ENCODE assay signal across 17 cellular contexts in the genomic region with DNA sequence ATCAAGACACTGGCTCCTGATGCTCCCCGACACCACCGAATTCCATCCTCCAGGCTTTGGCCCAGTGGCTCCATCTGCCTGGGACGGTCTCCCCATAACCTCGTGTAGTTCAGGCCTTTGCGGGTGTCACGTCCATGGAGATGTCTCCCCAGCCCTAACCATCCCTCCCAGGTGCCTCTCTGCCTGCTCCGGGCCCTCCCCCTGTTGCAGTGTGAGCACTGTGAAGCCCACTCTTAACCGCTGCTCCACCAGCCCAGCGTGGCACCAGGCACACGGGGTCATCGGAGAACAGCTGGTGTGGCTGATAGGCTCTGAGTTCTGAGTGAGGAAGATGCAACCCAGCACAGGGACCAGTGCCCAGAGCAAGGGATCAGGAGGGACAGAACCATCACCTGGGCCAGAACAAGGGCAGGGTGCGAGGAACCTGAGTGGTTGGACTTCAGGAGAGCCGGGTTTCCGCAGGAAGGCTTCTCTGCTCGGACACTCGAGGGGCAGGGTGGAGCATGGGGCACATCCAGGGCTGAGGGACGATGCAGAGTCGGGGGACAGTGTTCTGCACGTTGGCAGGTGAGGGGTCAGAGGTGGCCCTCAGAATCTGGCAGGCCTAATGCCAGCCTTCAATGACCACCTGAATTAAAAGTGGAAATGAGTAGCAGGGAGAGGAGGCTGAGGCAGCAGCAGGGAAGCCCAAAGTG. TPM values are rescaled to one million over a fixed set of nuclear protein-coding genes. Genes with fewer than 3 reads are reported as not detected.
DNase-seq lines count a peak whose midpoint lies in the region; ATAC-seq, FAIRE-seq and TF ChIP-seq lines count a peak whose summit lies in the region.
"Had no signal": no experiment of that assay in that cellular context is flagged by ENCODE, and none has a peak within 500 bp of the region (broad histone marks: within the 10 kb centered on the region; RNA-seq: fewer than 3 reads in every experiment).

No MANE protein-coding gene starts in this region.

- DNase-seq in CD8-positive, alpha-beta T cell = no peak
- DNase-seq in K562 (ENCODE audit: extremely low read depth in 1 of 4, low spot score in 3 of 4) = no peak
- no peak for DNase-seq in neuronal stem cell (ENCODE audit: low spot score)
- DNase-seq in kidney glomerular epithelial cell (lab: John Stamatoyannopoulos, UW) = no peak
- DNase-seq in stimulated activated CD4-positive, alpha-beta T cell treated with anti-CD3 and anti-CD28 coated beads, Interleukin-15, amount 100 ng/mL, for 24 hours = no peak
- DNase-seq: activated CD4-positive, alpha-beta T cell treated with anti-CD3 and anti-CD28 coated beads for 4 hours; activated naive CD4-positive, alpha-beta T cell treated with Interleukin-2 at 50 U/mL for 16 hours; cerebellar nuclear complex; erythroblast; GF-D8; head of caudate nucleus; sigmoid colon had no signal

- no peak overlapping the region for H2BK120ac ChIP-seq in neuronal stem cell (ENCODE audit: low read depth, low read length)

- peaks cover 45% of the 10 kb centered on the region for H3K4me1 Mint-ChIP-seq in CD8-positive, alpha-beta T cell (ENCODE audit: low read depth)

- TF ChIP-seq POLR2A in K562 (conservative IDR thresholded peaks at IDR 0.05) = no peak

- FAIRE-seq in K562 (lab: Jason Lieb, UNC) = no peak

- H3K4me3 ChIP-seq in CD8-positive, alpha-beta T cell (ENCODE audit: low read depth, low read length) = no peak overlapping the region
- no peak overlapping the region for H3K4me3 ChIP-seq in Loucy (ENCODE audit: low read length, poor library complexity, severe bottlenecking)
- H3K4me3 ChIP-seq in K562 = no peak overlapping the region
- H3K4me3 ChIP-seq in neuronal stem cell (ENCODE audit: low read length in 2 of 2) = no peak overlapping the region
- H3K4me3 ChIP-seq: HAP-1 had no signal

- intact Hi-C loops in CD8-positive, alpha-beta T cell (cut with DNase I, micrococcal nuclease) = loop anchor here (5.0 to 10.0 kb wide), 2 partner anchors 379 to 691 kb away; a partner anchor contains a TSS
- intact Hi-C loops in K562 (cut with micrococcal nuclease) = no loop called here

- BruUV-seq in K562 (replicated peaks; lab: Mats Ljungman, UMichigan) = no TSS peak

- CTCF ChIA-PET in CD8-positive, alpha-beta T cell (lab: Charles Lee) = interaction anchor here (3.0 kb wide), 1 partner anchor 16 kb away, joined by 17 read pairs; no protein-coding TSS in a partner anchor
- CTCF ChIA-PET in K562 (lab: Yijun Ruan, JAX; ENCODE audit: low intra/inter-chr PET ratio) = no interaction called here

- no peak for TF ChIP-seq CTCF in CD8-positive, alpha-beta T cell (IDR thresholded peaks at IDR 0.05)
- TF ChIP-seq CTCF in Loucy (conservative IDR thresholded peaks at IDR 0.05; ENCODE audit: low read length) = no peak
- TF ChIP-seq CTCF in K562 (IDR thresholded peaks at IDR 0.05 in 2 of 3, conservative IDR thresholded peaks at IDR 0.05 in 1 of 3; ENCODE audit: insufficient read depth in 2 of 3, low read depth in 1 of 3, low read length in 3 of 3) = no peak

- H3K27ac Mint-ChIP-seq in CD8-positive, alpha-beta T cell = peak overlapping the region; percentile 67

- H3K4me3 Mint-ChIP-seq in CD8-positive, alpha-beta T cell = peak overlapping the region; percentile 47

- peaks cover 56% of the 10 kb centered on the region for H3K4me1 ChIP-seq in CD8-positive, alpha-beta T cell (ENCODE audit: insufficient read depth, low read length)
- peaks cover 60% of the 10 kb centered on the region for H3K4me1 ChIP-seq in Loucy (ENCODE audit: insufficient read depth, low read length, poor library complexity, severe bottlenecking)
- peaks cover 26 to 64% of the 10 kb centered on the region in 2 experiments for H3K4me1 ChIP-seq in K562 (replicated peaks in 1 of 2; ENCODE audit: control insufficient read depth in 2 of 2, insufficient read depth in 2 of 2, low read length in 2 of 2)
- peaks cover 14 to 26% of the 10 kb centered on the region in 2 donors for H3K4me1 ChIP-seq in neuronal stem cell (ENCODE audit: control insufficient read depth in 2 of 2, insufficient read depth in 1 of 2, low read depth in 1 of 2, low read length in 2 of 2)

- TF ChIP-seq EP300 in K562 (IDR thresholded peaks at IDR 0.05; ENCODE audit: low read length) = no peak

- H3K14ac ChIP-seq in neuronal stem cell (ENCODE audit: low read length) = peak overlapping the region; percentile 82

- H3K9ac ChIP-seq in Loucy (ENCODE audit: low read depth, low read length, poor library complexity, severe bottlenecking) = peak overlapping the region; percentile 32
- peak overlapping the region in 1 of 2 experiments; percentile 59; a peak in 2 of 4 replicates for H3K9ac ChIP-seq in K562 (ENCODE audit: insufficient read depth in 1 of 2, low read depth in 2 of 2, low read length in 2 of 2)
- H3K9ac ChIP-seq in neuronal stem cell (ENCODE audit: low read depth, low read length, poor library complexity) = peak overlapping the region; percentile 44

- in situ Hi-C loops in K562 (cut with MboI) = no loop called here

- peak overlapping the region; percentile 19 for H3K4me2 ChIP-seq in Loucy (ENCODE audit: low read depth, low read length, poor library complexity, severe bottlenecking)
- no peak overlapping the region for H3K4me2 ChIP-seq in K562 (ENCODE audit: insufficient read depth, low read length)
- H3K4me2 ChIP-seq in neuronal stem cell (ENCODE audit: insufficient read depth, low read length, poor library complexity, severe bottlenecking) = no peak overlapping the region

- peaks cover 5% of the 10 kb centered on the region for H3K79me1 ChIP-seq in neuronal stem cell (ENCODE audit: low read depth, low read length)

- peak overlapping the region; percentile 53 for H3K4ac ChIP-seq in neuronal stem cell (ENCODE audit: low read length)

- H2BK15ac ChIP-seq in neuronal stem cell (ENCODE audit: low read length) = peak overlapping the region; percentile 92

- peaks cover 2% of the 10 kb centered on the region for H3K27me3 Mint-ChIP-seq in CD8-positive, alpha-beta T cell (ENCODE audit: low read depth)

- peaks cover 5% of the 10 kb centered on the region for H3K36me3 Mint-ChIP-seq in CD8-positive, alpha-beta T cell

- H4K91ac ChIP-seq in neuronal stem cell (ENCODE audit: low read depth, low read length, poor library complexity) = no peak overlapping the region

- H3K9me2 ChIP-seq in Loucy (replicated peaks; ENCODE audit: low read depth, low read length) = no peaks in the 10 kb centered on the region

- ATAC-seq in CD8-positive, alpha-beta T cell = no peak
- ATAC-seq in K562 = no peak
- no peak for ATAC-seq in HG02970 (IDR thresholded peaks at IDR 0.05; ENCODE audit: low FRiP score, unreplicated experiment)
- no peak for ATAC-seq in HG02571 (IDR thresholded peaks at IDR 0.05; ENCODE audit: unreplicated experiment)

- no peak overlapping the region for H2AFZ ChIP-seq in Loucy (ENCODE audit: low read length)
- H2AFZ ChIP-seq in K562 (ENCODE audit: low read depth, low read length) = no peak overlapping the region
- H2AFZ ChIP-seq in neuronal stem cell (ENCODE audit: low read length) = no peak overlapping the region

- POLR2A ChIA-PET in CD8-positive, alpha-beta T cell (lab: Charles Lee) = no interaction called here
- POLR2A ChIA-PET in K562 (lab: Yijun Ruan, JAX) = interaction anchor here (1.0 kb wide), 1 partner anchor 14 kb away, joined by 3 read pairs; no protein-coding TSS in a partner anchor

- H3K27me3 ChIP-seq in CD8-positive, alpha-beta T cell (ENCODE audit: insufficient read depth, low read length) = no peaks in the 10 kb centered on the region
- H3K27me3 ChIP-seq in Loucy (ENCODE audit: insufficient read depth, low read length, poor library complexity, severe bottlenecking) (peaks cover 7% of the 10 kb centered on the region), K562 (ENCODE audit: control insufficient read depth in 2 of 2, insufficient read depth in 2 of 2, low read length in 2 of 2) (peaks cover 0 to 14% of the 10 kb centered on the region in 2 experiments; a peak in 2 of 5 replicates), neuronal stem cell (ENCODE audit: control insufficient read depth in 3 of 3, insufficient read depth in 3 of 3, low read depth in 1 of 3, low read length in 3 of 3) (no peaks in the 10 kb centered on the region)

- H3F3A ChIP-seq in Loucy (ENCODE audit: low read depth) = no peaks in the 10 kb centered on the region

- H4K8ac ChIP-seq in neuronal stem cell (ENCODE audit: low read depth, low read length) = no peak overlapping the region

- peak overlapping the region; percentile 95 for H2AK5ac ChIP-seq in neuronal stem cell (ENCODE audit: low read depth, low read length)

- peak overlapping the region; percentile 97 for H3K23ac ChIP-seq in neuronal stem cell (ENCODE audit: low read depth, low read length, poor library complexity)

- H2BK12ac ChIP-seq in neuronal stem cell (ENCODE audit: low read length) = peak overlapping the region; percentile 63

- no peaks in the 10 kb centered on the region for H3K9me3 ChIP-seq in CD8-positive, alpha-beta T cell (ENCODE audit: low read length)
- no peaks in the 10 kb centered on the region for H3K9me3 ChIP-seq in Loucy (ENCODE audit: insufficient read depth, low read depth, low read length)
- peaks cover 2% of the 10 kb centered on the region; the same call in 1 of the 2 replicates for H3K9me3 ChIP-seq in K562 (replicated peaks; ENCODE audit: control insufficient read depth, insufficient read depth, low read depth, low read length)
- peaks cover under 1 to 5% of the 10 kb centered on the region in 2 donors for H3K9me3 ChIP-seq in neuronal stem cell (replicated peaks in 1 of 2; ENCODE audit: control insufficient read depth in 2 of 2, insufficient read depth in 1 of 2, low read depth in 1 of 2, low read length in 2 of 2)
- H3K9me3 ChIP-seq: HAP-1, sigmoid colon had no signal

- H3K36me3 ChIP-seq in CD8-positive, alpha-beta T cell (ENCODE audit: insufficient read depth, low read length) = no peaks in the 10 kb centered on the region
- H3K36me3 ChIP-seq in Loucy (ENCODE audit: insufficient read depth, low read length) (no peaks in the 10 kb centered on the region), K562 (ENCODE audit: control insufficient read depth, insufficient read depth, low read length) (peaks cover 6% of the 10 kb centered on the region; the same call in 2 of the 3 replicates), neuronal stem cell (replicated peaks in 1 of 2; ENCODE audit: control insufficient read depth in 2 of 2, insufficient read depth in 2 of 2, low read length in 2 of 2) (peaks cover 0 to 4% of the 10 kb centered on the region in 2 donors)
- H3K36me3 ChIP-seq: sigmoid colon had no signal

- peaks cover 3% of the 10 kb centered on the region for H3K9me1 ChIP-seq in K562 (ENCODE audit: control insufficient read depth, insufficient read depth, low read length)

- H2BK5ac ChIP-seq in neuronal stem cell (ENCODE audit: low read length) = peak overlapping the region; percentile 71

- H3K9me3 Mint-ChIP-seq in CD8-positive, alpha-beta T cell = no peaks in the 10 kb centered on the region

- H3K18ac ChIP-seq in neuronal stem cell (ENCODE audit: low read length) = peak overlapping the region; percentile 70

- 54% methylated on average over 19 of the region's 19 CpGs for WGBS in K562 (ENCODE audit: insufficient coverage, low coverage, missing lambda C conversion rate)
- no CpG with 5 or more reads among the region's 19 CpGs for WGBS in neuronal stem cell (ENCODE audit: extremely low coverage in 2 of 2, insufficient read length in 2 of 2, insufficient replicate concordance in 1 of 2), 2 donors

- no peak for TF ChIP-seq RAD21 in K562 (CRISPR knock-in tag; conservative IDR thresholded peaks at IDR 0.05 in 1 of 2, IDR thresholded peaks at IDR 0.05 in 1 of 2)

- H3K79me2 ChIP-seq in Loucy (ENCODE audit: insufficient read depth, low read length) (peaks cover 40% of the 10 kb centered on the region), K562 (ENCODE audit: control insufficient read depth, insufficient read depth, low read length) (peaks cover 32% of the 10 kb centered on the region)

- H3K27ac ChIP-seq in CD8-positive, alpha-beta T cell (ENCODE audit: low read depth, low read length) = no peak overlapping the region
- H3K27ac ChIP-seq in K562 (ENCODE audit: extremely low read depth, low read depth, low read length) (no peak overlapping the region), neuronal stem cell (replicated peaks; ENCODE audit: low read length) (no peak overlapping the region)

- peaks cover 15% of the 10 kb centered on the region for H4K20me1 ChIP-seq in Loucy (ENCODE audit: insufficient read depth, low read length, poor library complexity, severe bottlenecking)
- H4K20me1 ChIP-seq in K562 (replicated peaks; ENCODE audit: control insufficient read depth, insufficient read depth, low read length) = peaks cover 9% of the 10 kb centered on the region

RNA-seq across cellular contexts. Expression of a gene that starts 2.6 kb away (rescaled TPM):
- 100 to 1,000 TPM; 145 to 147 TPM for total RNA-seq in CD8-positive, alpha-beta T cell
- 190 and 209 TPM in 2 replicates for total RNA-seq in K562 (2011; cell fraction: chromatin; rRNA removed; ENCODE audit: low replicate concordance)
- total RNA-seq in K562 (2011; cell fraction: nucleolus; rRNA removed) = 83.4 and 90.4 TPM in 2 replicates
- total RNA-seq in K562 (2011; cell fraction: nucleoplasm; rRNA removed) = 169 and 203 TPM in 2 replicates
- 46.9 and 60.9 TPM in 2 replicates for total RNA-seq in K562 (2014; rRNA removed)
- total RNA-seq in K562 (2014; rRNA removed; fragmentation: Illumina TruSeq; extraction: Trizol) = 113 and 114 TPM in 2 replicates
- total RNA-seq in K562 (2015; rRNA removed; fragmentation: Illumina TruSeq; extraction: Trizol) = 106 and 111 TPM in 2 replicates
- total RNA-seq in K562 (2021) = 289 and 309 TPM in 2 replicates
- 240 and 308 TPM in 2 replicates for polyA plus RNA-seq in K562 (2011; rRNA removed)
- 264 and 290 TPM in 2 replicates for polyA plus RNA-seq in K562 (2011; cell fraction: cytosol; rRNA removed)
- polyA plus RNA-seq in K562 (2011; cell fraction: nucleus; rRNA removed) = 160 and 176 TPM in 2 replicates
- 213 and 306 TPM in 2 replicates for polyA plus RNA-seq in K562 (2012)
- 293 and 388 TPM in 2 replicates for polyA plus RNA-seq in K562 (2014; fragmentation: Illumina TruSeq; extraction: Trizol)
- polyA plus RNA-seq in K562 (2014; fragmentation: Nextera tagmentation; extraction: Ambion mirVana) = 10 to 100 TPM; 34.3 to 45.1 TPM
- 147 and 159 TPM in 2 replicates for polyA plus RNA-seq in K562 (2014; rRNA removed)
- polyA minus RNA-seq in K562 (2011; rRNA and poly(A)+ RNA removed) = 343 and 352 TPM in 2 replicates
- polyA minus RNA-seq in K562 (2011; cell fraction: cytosol; rRNA and poly(A)+ RNA removed) = 206 and 275 TPM in 2 replicates
- 31.1 and 59.9 TPM in 2 replicates for polyA minus RNA-seq in K562 (2011; cell fraction: nucleus; rRNA and poly(A)+ RNA removed)
- 291 TPM for polyA plus RNA-seq in neuronal stem cell (2013, experiment 1 of 2)
- polyA plus RNA-seq in neuronal stem cell (2013, experiment 2 of 2) = 287 TPM

RNA-seq across cellular contexts. Expression of a gene that starts 21.6 kb away (rescaled TPM):
- 1 to 10 TPM; 1.0 to 1.2 TPM for total RNA-seq in CD8-positive, alpha-beta T cell
- total RNA-seq in K562 (2011; cell fraction: chromatin; rRNA removed; ENCODE audit: low replicate concordance) = 0.56 and 0.69 TPM in 2 replicates
- total RNA-seq in K562 (2011; cell fraction: nucleolus; rRNA removed) = 0.33 and 0.39 TPM in 2 replicates
- not detected in 2 replicates for total RNA-seq in K562 (2011; cell fraction: nucleoplasm; rRNA removed)
- total RNA-seq in K562 (2014; rRNA removed) = not detected in 2 replicates
- not detected in 2 replicates for total RNA-seq in K562 (2014; rRNA removed; fragmentation: Illumina TruSeq; extraction: Trizol)
- not detected in 2 replicates for total RNA-seq in K562 (2015; rRNA removed; fragmentation: Illumina TruSeq; extraction: Trizol)
- total RNA-seq in K562 (2021) = not detected in 2 replicates
- polyA plus RNA-seq in K562 (2011; rRNA removed) = 0.14 TPM in 1 of 2 replicates, not detected in the other
- polyA plus RNA-seq in K562 (2011; cell fraction: cytosol; rRNA removed) = not detected in 2 replicates
- polyA plus RNA-seq in K562 (2011; cell fraction: nucleus; rRNA removed) = 0.10 and 0.68 TPM in 2 replicates
- polyA plus RNA-seq in K562 (2012) = 0.08 and 0.53 TPM in 2 replicates
- not detected in 2 replicates for polyA plus RNA-seq in K562 (2014; fragmentation: Illumina TruSeq; extraction: Trizol)
- polyA plus RNA-seq in K562 (2014; fragmentation: Nextera tagmentation; extraction: Ambion mirVana) = not detected
- polyA plus RNA-seq in K562 (2014; rRNA removed) = 0.16 TPM in 1 of 2 replicates, not detected in the other
- not detected in 2 replicates for polyA minus RNA-seq in K562 (2011; rRNA and poly(A)+ RNA removed)
- polyA minus RNA-seq in K562 (2011; cell fraction: cytosol; rRNA and poly(A)+ RNA removed) = not detected in 2 replicates
- not detected in 2 replicates for polyA minus RNA-seq in K562 (2011; cell fraction: nucleus; rRNA and poly(A)+ RNA removed)
- 0.07 TPM for polyA plus RNA-seq in neuronal stem cell (2013, experiment 1 of 2)
- polyA plus RNA-seq in neuronal stem cell (2013, experiment 2 of 2) = 0.08 TPM
- polyA plus RNA-seq: neural cell had no signal

RNA-seq across cellular contexts. Expression of a gene that starts 25.6 kb away (rescaled TPM):
- 1 to 10 TPM; 1.9 to 2.2 TPM for total RNA-seq in CD8-positive, alpha-beta T cell
- total RNA-seq in K562 (2011; cell fraction: chromatin; rRNA removed; ENCODE audit: low replicate concordance) = 5.7 and 20.2 TPM in 2 replicates
- total RNA-seq in K562 (2011; cell fraction: nucleolus; rRNA removed) = 23.0 and 23.7 TPM in 2 replicates
- 12.5 and 15.1 TPM in 2 replicates for total RNA-seq in K562 (2011; cell fraction: nucleoplasm; rRNA removed)
- 19.2 and 24.9 TPM in 2 replicates for total RNA-seq in K562 (2014; rRNA removed)
- 1.9 and 4.3 TPM in 2 replicates for total RNA-seq in K562 (2014; rRNA removed; fragmentation: Illumina TruSeq; extraction: Trizol)
- total RNA-seq in K562 (2015; rRNA removed; fragmentation: Illumina TruSeq; extraction: Trizol) = 6.8 and 7.9 TPM in 2 replicates
- 21.5 and 22.5 TPM in 2 replicates for total RNA-seq in K562 (2021)
- 6.8 and 10.6 TPM in 2 replicates for polyA plus RNA-seq in K562 (2011; rRNA removed)
- polyA plus RNA-seq in K562 (2011; cell fraction: cytosol; rRNA removed) = 17.0 and 45.9 TPM in 2 replicates
- 31.9 and 53.9 TPM in 2 replicates for polyA plus RNA-seq in K562 (2011; cell fraction: nucleus; rRNA removed)
- 8.9 and 9.5 TPM in 2 replicates for polyA plus RNA-seq in K562 (2012)
- 14.1 and 18.1 TPM in 2 replicates for polyA plus RNA-seq in K562 (2014; fragmentation: Illumina TruSeq; extraction: Trizol)
- polyA plus RNA-seq in K562 (2014; fragmentation: Nextera tagmentation; extraction: Ambion mirVana) = 1 to 10 TPM in 1 of 2 experiments, under 1 TPM in 1; 0.37 to 1.4 TPM
- polyA plus RNA-seq in K562 (2014; rRNA removed) = 15.3 and 17.2 TPM in 2 replicates
- 2.1 and 3.8 TPM in 2 replicates for polyA minus RNA-seq in K562 (2011; rRNA and poly(A)+ RNA removed)
- polyA minus RNA-seq in K562 (2011; cell fraction: cytosol; rRNA and poly(A)+ RNA removed) = 8.1 and 9.6 TPM in 2 replicates
- polyA minus RNA-seq in K562 (2011; cell fraction: nucleus; rRNA and poly(A)+ RNA removed) = 5.1 and 6.1 TPM in 2 replicates
- polyA plus RNA-seq in neuronal stem cell (2013, experiment 1 of 2) = 7.3 TPM
- 7.1 TPM for polyA plus RNA-seq in neuronal stem cell (2013, experiment 2 of 2)
